Comparison of ENCODE assay signal across 20 cellular contexts in genomic region chrX:115652221-115652620, GRCh38.
DNase-seq lines count a peak whose midpoint lies in the region; ATAC-seq and TF ChIP-seq lines count a peak whose summit lies in the region.
"Had no signal": no experiment of that assay in that cellular context is flagged by ENCODE, and none has a peak within 500 bp of the region (broad histone marks: within the 10 kb centered on the region; RNA-seq: fewer than 3 reads in every experiment).

No MANE protein-coding gene starts in this region.

- H3K27me3 Mint-ChIP-seq in chondrocyte (ENCODE audit: low read depth) (no peaks in the 10 kb centered on the region), osteocyte (ENCODE audit: unreplicated experiment) (no peaks in the 10 kb centered on the region), glutamatergic neuron (ENCODE audit: unreplicated experiment) (no peaks in the 10 kb centered on the region)
- H3K27me3 Mint-ChIP-seq: CD4-positive, alpha-beta memory T cell had no signal

- no peak overlapping the region for H3K4me3 Mint-ChIP-seq in chondrocyte (ENCODE audit: unreplicated experiment)
- H3K4me3 Mint-ChIP-seq in osteocyte (ENCODE audit: unreplicated experiment), result no peak overlapping the region
- no peak overlapping the region for H3K4me3 Mint-ChIP-seq in glutamatergic neuron (ENCODE audit: unreplicated experiment)
- H3K4me3 Mint-ChIP-seq: CD4-positive, alpha-beta memory T cell had no signal

- TF ChIP-seq POLR2A in uterus (IDR thresholded peaks at IDR 0.05), result no peak

- H3K36me3 Mint-ChIP-seq in chondrocyte (ENCODE audit: low read depth), result peaks cover 42% of the 10 kb centered on the region
- H3K36me3 Mint-ChIP-seq in osteocyte (ENCODE audit: unreplicated experiment), result peaks cover 64% of the 10 kb centered on the region
- no peaks in the 10 kb centered on the region for H3K36me3 Mint-ChIP-seq in glutamatergic neuron (ENCODE audit: unreplicated experiment)
- H3K36me3 Mint-ChIP-seq: CD4-positive, alpha-beta memory T cell had no signal

- no peak overlapping the region for H3K27ac ChIP-seq in uterus
- H3K27ac ChIP-seq: A549, GM23248 had no signal

- TF ChIP-seq CTCF in chondrocyte (IDR thresholded peaks at IDR 0.05) (no peak), osteocyte (IDR thresholded peaks at IDR 0.05) (no peak), glutamatergic neuron (IDR thresholded peaks at IDR 0.05; ENCODE audit: partially characterized antibody, unreplicated experiment) (no peak), uterus (IDR thresholded peaks at IDR 0.05) (no peak)

- DNase-seq in EH (ENCODE audit: low read depth) (peak; percentile 40), amniotic epithelial cell (ENCODE audit: low read depth) (peak; percentile 72), chondrocyte (ENCODE audit: low spot score) (no peak), osteocyte (ENCODE audit: extremely low spot score, unreplicated experiment) (no peak), foreskin melanocyte (no peak), glutamatergic neuron (no peak), uterus (no peak)
- DNase-seq: 8988T; ACHN; C1 segment of cervical spinal cord; Calu3; CD4-positive, alpha-beta memory T cell; COR-L47; DMS53; DMS79 treated with DMSO at 0.1 percent for 48 hours; GM23248; H7 had no signal

- no peaks in the 10 kb centered on the region for H3K36me3 ChIP-seq in uterus

- no peak for ATAC-seq in GM19035 (IDR thresholded peaks at IDR 0.05; ENCODE audit: unreplicated experiment)
- ATAC-seq: A549, HCT116 had no signal

- no peaks in the 10 kb centered on the region for H3K27me3 ChIP-seq in uterus

- H3K4me1 ChIP-seq in uterus, result no peaks in the 10 kb centered on the region

- H3K9me3 ChIP-seq in uterus, result no peaks in the 10 kb centered on the region
- H3K9me3 ChIP-seq: A549 had no signal

- no peak overlapping the region for H3K4me3 ChIP-seq in uterus
- H3K4me3 ChIP-seq: A549, GM23248 had no signal

- H3K4me1 Mint-ChIP-seq in chondrocyte (ENCODE audit: low read depth) (peaks cover 44% of the 10 kb centered on the region), osteocyte (ENCODE audit: unreplicated experiment) (peaks cover 34% of the 10 kb centered on the region), glutamatergic neuron (ENCODE audit: low read depth, unreplicated experiment) (peaks cover 1% of the 10 kb centered on the region)
- H3K4me1 Mint-ChIP-seq: CD4-positive, alpha-beta memory T cell had no signal

- intact Hi-C loops in uterus (cut with DNase I; ENCODE audit: low total_unique reads), result no loop called here

- no peaks in the 10 kb centered on the region for H3K9me3 Mint-ChIP-seq in chondrocyte (ENCODE audit: low read depth)
- no peaks in the 10 kb centered on the region for H3K9me3 Mint-ChIP-seq in osteocyte (ENCODE audit: unreplicated experiment)
- H3K9me3 Mint-ChIP-seq in glutamatergic neuron (ENCODE audit: unreplicated experiment), result no peaks in the 10 kb centered on the region
- H3K9me3 Mint-ChIP-seq: CD4-positive, alpha-beta memory T cell had no signal

- H3K27ac Mint-ChIP-seq in chondrocyte (ENCODE audit: unreplicated experiment) (peak overlapping the region; percentile 49), osteocyte (ENCODE audit: unreplicated experiment) (peak overlapping the region; percentile 31), glutamatergic neuron (ENCODE audit: unreplicated experiment) (no peak overlapping the region)
- H3K27ac Mint-ChIP-seq: CD4-positive, alpha-beta memory T cell had no signal

Comparison
In these comparisons a context has a peak if more than half of its experiments do, and no peak if none do; other contexts are left out.
1. DNase-seq: peak in EH (single experiment) and amniotic epithelial cell (single experiment); none in chondrocyte (single experiment), osteocyte (single experiment), foreskin melanocyte (single experiment), glutamatergic neuron (single experiment) and uterus (0 of 2).